1 cellular context compared by ENCODE assay signal in the genomic region with DNA sequence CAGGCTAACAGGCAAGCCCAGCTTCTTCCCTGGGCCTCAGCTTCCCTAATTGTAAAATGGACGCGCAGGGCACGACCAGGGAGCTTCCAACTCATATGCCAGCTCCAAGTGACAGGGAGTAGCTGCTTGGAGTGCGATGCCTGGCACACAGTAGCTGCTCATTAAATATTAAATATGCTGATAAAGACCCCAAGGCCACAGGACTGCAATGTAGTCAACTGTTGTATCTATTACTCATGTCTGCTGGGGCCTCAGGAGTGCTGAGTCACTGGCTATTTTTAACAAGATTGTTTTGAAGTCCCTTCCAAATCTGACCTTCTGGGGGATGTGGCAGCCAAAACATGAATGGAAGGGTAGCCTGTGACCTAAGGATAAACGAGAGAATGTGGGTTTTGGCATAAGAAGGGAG.
TF ChIP-seq lines count a peak whose summit lies in the region.

No MANE protein-coding gene starts in this region.

TF ChIP-seq in HepG2, 621 proteins besides CTCF, POLR2A, EP300 and RAD21:
- TF ChIP-seq MAFF (IDR thresholded peaks at IDR 0.05; ENCODE audit: low read depth, low read length) (0 out of 2 replicates have a peak, but pooled peaks have one; percentile 10), FOSL2 (CRISPR knock-in tag; IDR thresholded peaks at IDR 0.05) (peak; percentile 56), MAFK (conservative IDR thresholded peaks at IDR 0.05 in 1 of 2, IDR thresholded peaks at IDR 0.05 in 1 of 2; ENCODE audit: low read length in 2 of 2) (peak; percentile 10 to 23; a peak in 1 of 4 replicates), ZNF792 (CRISPR knock-in tag; IDR thresholded peaks at IDR 0.05) (no peak), CREM (IDR thresholded peaks at IDR 0.05) (no peak), CREM (CRISPR knock-in tag; IDR thresholded peaks at IDR 0.05) (no peak), ZNF629 (CRISPR knock-in tag; conservative IDR thresholded peaks at IDR 0.05) (peak; percentile 63), SMAD9 (CRISPR knock-in tag; IDR thresholded peaks at IDR 0.05) (no peak), NFE2L2 (IDR thresholded peaks at IDR 0.05; ENCODE audit: low read length) (peak; percentile 68)
- TF ChIP-seq, protein P1, sequence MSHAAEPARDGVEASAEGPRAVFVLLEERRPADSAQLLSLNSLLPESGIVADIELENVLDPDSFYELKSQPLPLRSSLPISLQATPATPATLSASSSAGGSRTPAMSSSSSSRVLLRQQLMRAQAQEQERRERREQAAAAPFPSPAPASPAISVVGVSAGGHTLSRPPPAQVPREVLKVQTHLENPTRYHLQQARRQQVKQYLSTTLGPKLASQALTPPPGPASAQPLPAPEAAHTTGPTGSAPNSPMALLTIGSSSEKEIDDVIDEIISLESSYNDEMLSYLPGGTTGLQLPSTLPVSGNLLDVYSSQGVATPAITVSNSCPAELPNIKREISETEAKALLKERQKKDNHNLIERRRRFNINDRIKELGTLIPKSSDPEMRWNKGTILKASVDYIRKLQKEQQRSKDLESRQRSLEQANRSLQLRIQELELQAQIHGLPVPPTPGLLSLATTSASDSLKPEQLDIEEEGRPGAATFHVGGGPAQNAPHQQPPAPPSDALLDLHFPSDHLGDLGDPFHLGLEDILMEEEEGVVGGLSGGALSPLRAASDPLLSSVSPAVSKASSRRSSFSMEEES (CRISPR knock-in tag; IDR thresholded peaks at IDR 0.05) = no peak
